11 cellular contexts compared by ENCODE assay signal in the genomic region with DNA sequence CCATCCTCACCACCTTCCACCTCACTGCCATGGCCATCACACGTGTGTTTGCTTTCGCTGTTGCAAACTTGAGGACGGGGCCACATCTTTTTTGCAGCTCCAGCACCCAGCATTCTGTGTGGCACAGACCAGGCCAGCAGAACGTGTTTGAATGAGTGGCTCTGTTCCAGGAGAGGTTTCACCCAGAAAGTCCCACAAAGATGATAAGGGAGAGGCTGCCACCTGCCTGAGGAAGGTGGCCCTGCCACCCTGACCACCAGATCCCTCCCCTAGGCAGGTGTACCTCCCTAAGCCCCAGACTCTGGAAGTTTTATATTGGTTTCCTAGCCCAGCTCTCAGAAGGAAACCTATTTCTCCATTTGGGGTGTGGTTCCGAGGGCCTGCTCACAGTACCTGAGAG.
A peak's percentile ranks its signal among the peaks of the same experiment; 100 is the strongest.
DNase-seq lines count a peak whose midpoint lies in the region; ATAC-seq and TF ChIP-seq lines count a peak whose summit lies in the region.
"Had no signal": no experiment of that assay in that cellular context is flagged by ENCODE, and none has a peak within 500 bp of the region (broad histone marks: within the 10 kb centered on the region; RNA-seq: fewer than 3 reads in every experiment).

No MANE protein-coding gene starts in this region.

- CTCF ChIA-PET in activated CD4-positive, alpha-beta T cell treated with anti-CD3 and anti-CD28 coated beads for 36 hours (lab: Charles Lee) = no interaction called here

- POLR2A ChIA-PET in activated CD4-positive, alpha-beta T cell treated with anti-CD3 and anti-CD28 coated beads for 36 hours (lab: Charles Lee) = no interaction called here

- no peaks in the 10 kb centered on the region for H3K4me1 ChIP-seq in endodermal cell (ENCODE audit: control insufficient read depth, insufficient read depth, low read length)
- peaks cover 7% of the 10 kb centered on the region in 2 donors for H3K4me1 ChIP-seq in thyroid gland
- H3K4me1 ChIP-seq: parathyroid adenoma, transverse colon had no signal

- H3K4me3 ChIP-seq in endodermal cell (ENCODE audit: low read length) = no peak overlapping the region
- no peak overlapping the region for H3K4me3 ChIP-seq in thyroid gland (replicated peaks in 1 of 3)
- H3K4me3 ChIP-seq: transverse colon had no signal

- peak; percentile 74 for TF ChIP-seq CTCF in endodermal cell (conservative IDR thresholded peaks at IDR 0.05)
- peak in 3 of 6 experiments; percentile 25 to 35 (median 31) for TF ChIP-seq CTCF in thyroid gland (IDR thresholded peaks at IDR 0.05)

- no peaks in the 10 kb centered on the region for H3K36me3 Mint-ChIP-seq in activated CD4-positive, alpha-beta T cell treated with anti-CD3 and anti-CD28 coated beads for 36 hours (ENCODE audit: low read depth)
- H3K36me3 Mint-ChIP-seq in endodermal cell (ENCODE audit: low read depth) = no peaks in the 10 kb centered on the region

- peaks cover 2% of the 10 kb centered on the region for H3K27me3 Mint-ChIP-seq in activated CD4-positive, alpha-beta T cell treated with anti-CD3 and anti-CD28 coated beads for 36 hours
- peaks cover 1% of the 10 kb centered on the region for H3K27me3 Mint-ChIP-seq in endodermal cell (ENCODE audit: insufficient read depth)

- DNase-seq in activated CD4-positive, alpha-beta T cell treated with anti-CD3 and anti-CD28 coated beads for 36 hours = peak; percentile 6
- no peak for DNase-seq in activated CD4-positive, alpha-beta T cell treated with anti-CD3 and anti-CD28 coated beads for 1 hour
- DNase-seq in NCI-H2196 (lab: John Stamatoyannopoulos, UW; ENCODE audit: unreplicated experiment) (peak; percentile 63), endodermal cell (peak; percentile 64), thyroid gland (peak; percentile 22 to 27), CD1c-positive myeloid dendritic cell (ENCODE audit: extremely low spot score) (no peak), NCI-H2227 treated with DMSO at 0.1 percent for 48 hours (lab: John Stamatoyannopoulos, UW) (no peak)
- DNase-seq: T-helper 2 cell, transverse colon had no signal

- no peak overlapping the region for H3K27ac Mint-ChIP-seq in activated CD4-positive, alpha-beta T cell treated with anti-CD3 and anti-CD28 coated beads for 36 hours
- no peak overlapping the region for H3K27ac Mint-ChIP-seq in endodermal cell

- ATAC-seq in activated CD4-positive, alpha-beta T cell treated with anti-CD3 and anti-CD28 coated beads for 36 hours = no peak
- no peak for ATAC-seq in GM21447 (IDR thresholded peaks at IDR 0.05; ENCODE audit: unreplicated experiment)

- no peaks in the 10 kb centered on the region for H3K36me3 ChIP-seq in endodermal cell (ENCODE audit: control insufficient read depth, insufficient read depth, low read length)
- no peaks in the 10 kb centered on the region for H3K36me3 ChIP-seq in thyroid gland
- H3K36me3 ChIP-seq: transverse colon had no signal

- no peak for TF ChIP-seq POLR2A in thyroid gland (IDR thresholded peaks at IDR 0.05)

- intact Hi-C loops in activated CD4-positive, alpha-beta T cell treated with anti-CD3 and anti-CD28 coated beads for 36 hours (cut with DNase I, micrococcal nuclease) = no loop called here
- intact Hi-C loops in thyroid gland (cut with DNase I) = no loop called here

- H3K9ac ChIP-seq in endodermal cell (ENCODE audit: extremely low read depth, low read length, poor library complexity, severe bottlenecking) = no peak overlapping the region
- H3K9ac ChIP-seq: parathyroid adenoma had no signal

- H3K9me3 ChIP-seq in endodermal cell (ENCODE audit: control insufficient read depth, low read length) = no peaks in the 10 kb centered on the region
- no peaks in the 10 kb centered on the region for H3K9me3 ChIP-seq in thyroid gland
- H3K9me3 ChIP-seq: transverse colon had no signal

- H3K4me3 Mint-ChIP-seq in activated CD4-positive, alpha-beta T cell treated with anti-CD3 and anti-CD28 coated beads for 36 hours = no peak overlapping the region
- no peak overlapping the region for H3K4me3 Mint-ChIP-seq in endodermal cell

- no peaks in the 10 kb centered on the region for H3K9me3 Mint-ChIP-seq in activated CD4-positive, alpha-beta T cell treated with anti-CD3 and anti-CD28 coated beads for 36 hours (ENCODE audit: low read depth)
- no peaks in the 10 kb centered on the region for H3K9me3 Mint-ChIP-seq in endodermal cell

- H3K27ac ChIP-seq in endodermal cell (ENCODE audit: low read depth, low read length) = no peak overlapping the region
- no peak overlapping the region for H3K27ac ChIP-seq in thyroid gland
- H3K27ac ChIP-seq: parathyroid adenoma, transverse colon had no signal

- 82 to 90% methylated on average over 3 to 5 of the region's 5 CpGs for WGBS in endodermal cell (ENCODE audit: insufficient coverage in 1 of 2, insufficient read length in 1 of 2), 2 experiments
- WGBS in thyroid gland, 2 donors = 62 to 63% methylated on average over 5 of the region's 5 CpGs

- H3K27me3 ChIP-seq in endodermal cell (ENCODE audit: control insufficient read depth, insufficient read depth, low read length, poor library complexity, severe bottlenecking) (no peaks in the 10 kb centered on the region), thyroid gland (no peaks in the 10 kb centered on the region)
- H3K27me3 ChIP-seq: transverse colon had no signal

- no peaks in the 10 kb centered on the region for H3K4me1 Mint-ChIP-seq in activated CD4-positive, alpha-beta T cell treated with anti-CD3 and anti-CD28 coated beads for 36 hours
- H3K4me1 Mint-ChIP-seq in endodermal cell = peaks cover 7% of the 10 kb centered on the region

Comparison
In these comparisons a context has a peak if more than half of its experiments do, and no peak if none do; other contexts are left out.
1. DNase-seq: peak in activated CD4-positive, alpha-beta T cell treated with anti-CD3 and anti-CD28 coated beads for 36 hours (single experiment), NCI-H2196 (single experiment), endodermal cell (single experiment) and thyroid gland (2 of 2); none in activated CD4-positive, alpha-beta T cell treated with anti-CD3 and anti-CD28 coated beads for 1 hour (single experiment), CD1c-positive myeloid dendritic cell (single experiment) and NCI-H2227 treated with DMSO at 0.1 percent for 48 hours (single experiment).